8 cellular contexts compared by ENCODE assay signal in the genomic region with DNA sequence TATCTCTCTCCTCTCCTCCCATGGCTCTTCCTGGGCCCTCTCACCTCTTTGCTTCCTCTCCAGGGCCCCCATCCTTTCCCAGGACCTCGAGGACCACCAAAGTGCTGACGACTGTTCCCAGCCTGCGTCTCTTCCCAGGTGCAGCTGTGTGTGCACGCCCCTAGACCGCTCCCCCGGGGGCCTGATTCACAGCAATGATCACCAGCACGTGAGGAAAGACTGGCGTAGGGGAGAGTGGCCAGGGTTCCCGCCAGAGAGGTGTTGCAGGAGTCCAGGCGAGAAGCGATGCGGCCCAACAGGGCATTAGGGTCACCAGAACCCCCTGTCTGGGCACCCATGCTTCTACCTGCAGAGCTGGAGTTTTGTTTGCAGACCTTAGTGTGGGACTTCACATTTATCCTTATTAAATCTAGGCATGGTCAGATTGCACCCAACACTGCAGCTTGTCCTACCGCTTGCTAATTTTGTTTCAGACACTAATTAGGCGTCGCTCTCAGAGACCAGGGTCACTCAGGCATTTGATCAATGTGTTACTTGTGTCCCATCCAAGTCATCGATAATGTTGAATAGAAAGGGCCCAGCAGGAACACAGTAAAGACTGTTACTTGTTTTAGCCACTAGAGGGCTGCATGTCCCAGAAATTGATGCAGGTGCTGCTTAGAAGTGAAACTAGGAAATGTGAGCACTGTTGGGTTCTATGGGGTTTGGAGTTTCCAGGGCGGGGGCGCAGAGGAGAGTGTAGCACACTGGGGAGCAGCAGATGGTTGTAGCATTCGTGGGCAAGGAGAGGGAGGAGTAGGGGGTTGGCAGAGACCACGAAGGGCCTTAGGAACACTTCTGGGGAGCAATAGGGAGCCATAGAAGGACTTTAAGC. TPM values are rescaled to one million over a fixed set of nuclear protein-coding genes. Genes with fewer than 3 reads are reported as not detected.
DNase-seq lines count a peak whose midpoint lies in the region; ATAC-seq and TF ChIP-seq lines count a peak whose summit lies in the region.

No MANE protein-coding gene starts in this region.

- H4K20me1 ChIP-seq in DND-41 (ENCODE audit: insufficient read depth, low read length) = no peaks in the 10 kb centered on the region

- H3K4me3 ChIP-seq in DND-41 (ENCODE audit: low read depth in 1 of 2, low read length in 2 of 2) (peak overlapping the region in 1 of 2 experiments; percentile 38; a peak in 2 of 4 replicates), gastroesophageal sphincter (peak overlapping the region; percentile 5 to 37), trophoblast cell (ENCODE audit: low read depth, low read length) (no peak overlapping the region)

- no peaks in the 10 kb centered on the region for H3K36me3 ChIP-seq in DND-41 (ENCODE audit: insufficient read depth, low read length)
- no peaks in the 10 kb centered on the region for H3K36me3 ChIP-seq in gastroesophageal sphincter
- peaks cover 0 to 2% of the 10 kb centered on the region in 2 experiments for H3K36me3 ChIP-seq in trophoblast cell (ENCODE audit: control insufficient read depth in 1 of 2, insufficient read depth in 2 of 2, low read length in 2 of 2)

- ATAC-seq in DND-41 (ENCODE audit: insufficient read depth, low read depth) (peak; percentile 98), GM21529 (IDR thresholded peaks at IDR 0.05; ENCODE audit: unreplicated experiment) (peak; percentile 97), gastroesophageal sphincter (peak; percentile 61)

- H3K4me3 Mint-ChIP-seq in type B pancreatic cell = peak overlapping the region; percentile 77

- H3K14ac ChIP-seq in trophoblast cell (ENCODE audit: low read length) = no peak overlapping the region

- H4K8ac ChIP-seq in trophoblast cell (ENCODE audit: low read depth, low read length) = peak overlapping the region; percentile 57

- TF ChIP-seq EP300 in gastroesophageal sphincter (IDR thresholded peaks at IDR 0.05) = no peak

- H3K4me1 Mint-ChIP-seq in type B pancreatic cell (ENCODE audit: unreplicated experiment) = peaks cover 46% of the 10 kb centered on the region

- no peak overlapping the region for H2BK12ac ChIP-seq in trophoblast cell (ENCODE audit: low read length)

- H3K4me2 ChIP-seq in DND-41 (ENCODE audit: insufficient read depth, low read length) (peak overlapping the region; percentile 60), trophoblast cell (ENCODE audit: low read length) (no peak overlapping the region)

- TF ChIP-seq CTCF in DND-41 (IDR thresholded peaks at IDR 0.05; ENCODE audit: borderline replicate concordance, extremely low read depth, low read length, poor library complexity, severe bottlenecking) (peak; percentile 92), gastroesophageal sphincter (IDR thresholded peaks at IDR 0.05) (peak; percentile 85 to 96 (median 89)), type B pancreatic cell (conservative IDR thresholded peaks at IDR 0.05) (peak; percentile 93)

- TF ChIP-seq POLR2A in gastroesophageal sphincter (IDR thresholded peaks at IDR 0.05) = no peak

- H3K9ac ChIP-seq in DND-41 (ENCODE audit: low read depth, low read length) = peak overlapping the region; percentile 42
- no peak overlapping the region for H3K9ac ChIP-seq in trophoblast cell (ENCODE audit: low read length)

- no peaks in the 10 kb centered on the region for H3K36me3 Mint-ChIP-seq in type B pancreatic cell

- H3K9me3 Mint-ChIP-seq in type B pancreatic cell = no peaks in the 10 kb centered on the region

- in situ Hi-C loops in KBM-7 (cut with MboI; ENCODE audit: low pct_unique_long_range_greater_than_20kb, low sequenced_read_pairs) = loop anchor here (25.0 kb wide), 1 partner anchor 311 kb away; no protein-coding TSS in a partner anchor

- peak overlapping the region; percentile 40 for H3K27ac Mint-ChIP-seq in type B pancreatic cell

- no peaks in the 10 kb centered on the region for H3K79me1 ChIP-seq in trophoblast cell (ENCODE audit: low read length)

- no peak overlapping the region for H3K18ac ChIP-seq in trophoblast cell (ENCODE audit: low read length)

- peak; percentile 81 for DNase-seq in DND-41
- DNase-seq in KBM-7 = peak; percentile 80
- peak; percentile 89 for DNase-seq in SIG-M5 treated with dmso at 0.1 percent for 504 hours (lab: John Stamatoyannopoulos, UW; ENCODE audit: unreplicated experiment)
- peak; percentile 43 for DNase-seq in activated gamma-delta T cell treated with anti-CD3 and anti-CD28 coated beads, Interleukin-2, amount 50 U/mL, for 16 hours (ENCODE audit: low read depth)
- peak; percentile 18 to 77 for DNase-seq in trophoblast cell
- no peak for DNase-seq in type B pancreatic cell (ENCODE audit: extremely low spot score, unreplicated experiment)

- no peak overlapping the region for H4K91ac ChIP-seq in trophoblast cell (ENCODE audit: low read depth, low read length)

- H3K27me3 Mint-ChIP-seq in type B pancreatic cell = no peaks in the 10 kb centered on the region

- H3K9me3 ChIP-seq in DND-41 (ENCODE audit: insufficient read depth, low read length, severe bottlenecking) (no peaks in the 10 kb centered on the region), gastroesophageal sphincter (no peaks in the 10 kb centered on the region), trophoblast cell (ENCODE audit: insufficient read depth, low read depth, low read length) (no peaks in the 10 kb centered on the region)

- no peak overlapping the region for H2BK5ac ChIP-seq in trophoblast cell (ENCODE audit: low read depth, low read length, poor library complexity)

- H3K23ac ChIP-seq in trophoblast cell (ENCODE audit: low read length) = no peak overlapping the region

- H2AFZ ChIP-seq in DND-41 (ENCODE audit: low read depth, low read length) (peak overlapping the region; percentile 67), trophoblast cell (ENCODE audit: insufficient read depth, low read length, poor library complexity) (no peak overlapping the region)

- 0 to 47% methylated on average over 2 to 17 of the region's 20 CpGs for WGBS in gastroesophageal sphincter (ENCODE audit: low coverage in 1 of 2), 2 donors
- no CpG with 5 or more reads among the region's 20 CpGs for WGBS in trophoblast cell (ENCODE audit: extremely low coverage, insufficient coverage, insufficient read length)

- H3K4me1 ChIP-seq in DND-41 (ENCODE audit: insufficient read depth, low read length) (peaks cover 6% of the 10 kb centered on the region), gastroesophageal sphincter (peaks cover 0 to 61% (median 16%) of the 10 kb centered on the region in 3 donors), trophoblast cell (ENCODE audit: control insufficient read depth in 1 of 2, insufficient read depth in 2 of 2, low read length in 2 of 2) (no peaks in the 10 kb centered on the region)

- no peaks in the 10 kb centered on the region for H3K27me3 ChIP-seq in DND-41 (ENCODE audit: insufficient read depth, low read length, poor library complexity)
- H3K27me3 ChIP-seq in gastroesophageal sphincter = no peaks in the 10 kb centered on the region
- no peaks in the 10 kb centered on the region for H3K27me3 ChIP-seq in trophoblast cell (ENCODE audit: insufficient read depth, low read length)

- H3K4ac ChIP-seq in trophoblast cell (ENCODE audit: low read depth, low read length) = no peak overlapping the region

- H3K27ac ChIP-seq in DND-41 (ENCODE audit: low read length) = peak overlapping the region; percentile 57
- peak overlapping the region in 3 of 4 donors; percentile 30 to 87 (median 38) for H3K27ac ChIP-seq in gastroesophageal sphincter
- no peak overlapping the region for H3K27ac ChIP-seq in trophoblast cell (ENCODE audit: low read depth, low read length)

- H2AK5ac ChIP-seq in trophoblast cell (ENCODE audit: low read length) = no peak overlapping the region

- H4K12ac ChIP-seq in trophoblast cell (ENCODE audit: low read depth, low read length) = no peak overlapping the region

- H3K79me2 ChIP-seq in DND-41 (ENCODE audit: insufficient read depth, low read length) (no peaks in the 10 kb centered on the region), trophoblast cell (ENCODE audit: control insufficient read depth, insufficient read depth, low read length, poor library complexity) (no peaks in the 10 kb centered on the region)

- H2BK120ac ChIP-seq in trophoblast cell (ENCODE audit: insufficient read depth, low read length, poor library complexity) = no peak overlapping the region

RNA-seq across cellular contexts. Expression of a gene that starts 53.2 kb away (rescaled TPM):
- total RNA-seq in gastroesophageal sphincter (1 to 10 TPM; 5.8 to 9.3 (median 6.7) TPM), type B pancreatic cell (ENCODE audit: low replicate concordance) (11.2 and 12.5 TPM in 2 replicates)
- 4.3 and 5.2 TPM in 2 replicates for polyA plus RNA-seq in trophoblast cell (2013)
